ENCODE assay signal across 22 cellular contexts in genomic region chr10:110755781-110756180, GRCh38.
"Had no signal": no experiment of that assay in that cellular context is flagged by ENCODE, and none has a peak within 500 bp of the region (broad histone marks: within the 10 kb centered on the region; RNA-seq: fewer than 3 reads in every experiment).

No MANE protein-coding gene starts in this region.

- DNase-seq: activated CD4-positive, alpha-beta T cell treated with anti-CD3 and anti-CD28 coated beads, Interleukin-2, amount 10 ng/mL, durations not matched to agents 24 days and 14 days; activated CD8-positive, alpha-beta T cell treated with anti-CD3 and anti-CD28 coated beads for 36 hours; activated naive CD4-positive, alpha-beta T cell treated with Interleukin-2 at 50 U/mL for 16 hours; activated naive CD8-positive, alpha-beta T cell treated with anti-CD3 and anti-CD28 coated beads, Interleukin-2, amount 10 ng/mL, durations not matched to agents 7 days and 5 days; activated T-cell treated with anti-CD3 and anti-CD28 coated beads, Interleukin-2, amount 50 U/mL, for 24 hours; amygdala; dermis blood vessel endothelial cell; effector memory CD4-positive, alpha-beta T cell; left lung; mucosa of descending colon; naive thymus-derived CD8-positive, alpha-beta T cell; pancreas; stimulated activated CD4-positive, alpha-beta T cell treated with anti-CD3 and anti-CD28 coated beads, Interleukin-2, amount 100 ng/mL, for 24 hours; stimulated activated naive CD4-positive, alpha-beta T cell treated with Interleukin-2 at 50 U/mL for 16 hours; T-helper 1 cell; T-helper 9 cell; uterus had no signal

- H3K27ac Mint-ChIP-seq: activated CD4-positive, alpha-beta T cell treated with anti-CD3 and anti-CD28 coated beads, Interleukin-2, amount 10 ng/mL, durations not matched to agents 24 days and 14 days; activated CD8-positive, alpha-beta T cell treated with anti-CD3 and anti-CD28 coated beads for 36 hours; activated naive CD8-positive, alpha-beta T cell treated with anti-CD3 and anti-CD28 coated beads, Interleukin-2, amount 10 ng/mL, durations not matched to agents 7 days and 5 days; activated T-cell treated with anti-CD3 and anti-CD28 coated beads, Interleukin-2, amount 50 U/mL, for 24 hours; activated T-helper 2 cell treated with anti-CD3 and anti-CD28 coated beads, Interferon-gamma antibody, Interleukin-2, Interleukin-4, amounts not matched to agents 10 μg/mL and 5 μg/mL and 100 μg/mL, durations not matched to agents 14 hours and 24 hours and 36 hours; memory B cell had no signal

- H3K36me3 ChIP-seq: cardiac muscle cell, esophagus muscularis mucosa, left lung, pancreas, tibial nerve, uterus had no signal

- H3K27me3 ChIP-seq: cardiac muscle cell, esophagus muscularis mucosa, pancreas, tibial nerve, uterus had no signal

- H3K4me3 ChIP-seq: cardiac muscle cell, esophagus muscularis mucosa, left lung, mucosa of descending colon, pancreas, tibial nerve, uterus had no signal

- H3K27me3 Mint-ChIP-seq: activated CD4-positive, alpha-beta T cell treated with anti-CD3 and anti-CD28 coated beads, Interleukin-2, amount 10 ng/mL, durations not matched to agents 24 days and 14 days; activated CD8-positive, alpha-beta T cell treated with anti-CD3 and anti-CD28 coated beads for 36 hours; activated naive CD8-positive, alpha-beta T cell treated with anti-CD3 and anti-CD28 coated beads, Interleukin-2, amount 10 ng/mL, durations not matched to agents 7 days and 5 days; activated T-cell treated with anti-CD3 and anti-CD28 coated beads, Interleukin-2, amount 50 U/mL, for 24 hours; naive thymus-derived CD8-positive, alpha-beta T cell had no signal

- H3K27ac ChIP-seq: cardiac muscle cell, esophagus muscularis mucosa, left lung, pancreas, tibial nerve had no signal

- H3K4me1 ChIP-seq: left lung, pancreas, uterus had no signal

- H3K9me3 Mint-ChIP-seq: activated T-cell treated with anti-CD3 and anti-CD28 coated beads, Interleukin-2, amount 50 U/mL, for 24 hours; naive thymus-derived CD8-positive, alpha-beta T cell had no signal

- ATAC-seq: activated CD8-positive, alpha-beta T cell treated with anti-CD3 and anti-CD28 coated beads for 36 hours; left lung; mucosa of descending colon; naive thymus-derived CD8-positive, alpha-beta T cell; pancreas had no signal

- H3K9me3 ChIP-seq: esophagus muscularis mucosa, left lung, mucosa of descending colon, pancreas, tibial nerve, uterus had no signal

- H3K36me3 Mint-ChIP-seq: memory B cell; naive thymus-derived CD8-positive, alpha-beta T cell had no signal

- H3K4me3 Mint-ChIP-seq: activated CD4-positive, alpha-beta T cell treated with anti-CD3 and anti-CD28 coated beads, Interleukin-2, amount 10 ng/mL, durations not matched to agents 24 days and 14 days; activated CD8-positive, alpha-beta T cell treated with anti-CD3 and anti-CD28 coated beads for 36 hours; activated naive CD8-positive, alpha-beta T cell treated with anti-CD3 and anti-CD28 coated beads, Interleukin-2, amount 10 ng/mL, durations not matched to agents 7 days and 5 days; activated T-cell treated with anti-CD3 and anti-CD28 coated beads, Interleukin-2, amount 50 U/mL, for 24 hours; memory B cell; naive thymus-derived CD8-positive, alpha-beta T cell had no signal

- H3K4me1 Mint-ChIP-seq: memory B cell had no signal
